ENCODE assay signal across 8 cellular contexts in the genomic region with DNA sequence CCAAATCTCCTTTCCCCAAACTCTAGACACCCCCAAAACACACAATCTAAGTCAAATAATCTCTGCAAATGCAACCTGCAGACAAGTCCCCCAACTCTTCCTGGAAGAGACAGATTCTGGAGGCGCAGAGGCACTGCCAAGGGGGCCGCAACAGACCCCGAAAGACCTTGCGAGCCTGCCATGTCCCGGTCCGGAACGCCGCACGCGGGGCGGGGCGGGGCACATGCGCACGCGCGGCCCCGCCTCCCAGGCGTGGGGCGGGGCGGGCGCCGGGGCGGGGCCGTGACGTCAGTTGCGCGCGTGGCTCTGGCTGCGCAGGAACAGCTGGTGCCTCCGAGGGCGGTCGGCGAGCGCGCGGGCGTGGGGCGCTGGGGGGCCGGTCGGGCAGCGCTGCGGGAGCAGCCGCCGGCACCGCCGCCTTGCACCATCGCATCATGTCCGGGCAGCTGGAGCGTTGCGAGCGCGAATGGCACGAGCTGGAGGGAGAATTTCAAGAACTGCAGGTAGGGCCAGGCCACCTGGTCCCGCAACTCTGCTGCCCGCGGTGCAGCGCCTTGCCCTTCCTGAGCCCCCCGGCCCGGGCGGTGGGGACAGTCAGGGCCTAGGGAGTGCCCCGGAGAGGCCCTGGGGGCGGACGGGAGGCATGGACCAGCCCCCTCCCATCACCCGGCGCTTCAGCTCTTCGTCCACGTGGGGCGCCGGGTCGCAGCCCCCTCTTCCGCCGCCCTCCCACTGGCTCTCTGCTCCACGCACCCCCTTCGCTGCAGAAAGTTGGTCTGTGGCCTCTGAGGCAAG. TPM values are rescaled to one million over a fixed set of nuclear protein-coding genes. Genes with fewer than 3 reads are reported as not detected.
A peak's percentile ranks its signal among the peaks of the same experiment; 100 is the strongest.
DNase-seq lines count a peak whose midpoint lies in the region; ATAC-seq lines count a peak whose summit lies in the region.

TMEM120B (plus strand) TSS at position 291 of the 795 bp plus-strand sequence; CDS start at position 435, 144 bp downstream.

- peak; percentile 84 for ATAC-seq in HG02798 (IDR thresholded peaks at IDR 0.05; ENCODE audit: poor library complexity, unreplicated experiment)

- peak; percentile 61 for DNase-seq in NK-92 treated with Interleukin-12 subunit alpha and Interleukin-12 subunit beta, amount 100 ng/mL, for 24 hours (lab: John Stamatoyannopoulos, UW)
- DNase-seq in NK-92 (lab: John Stamatoyannopoulos, UW; ENCODE audit: unreplicated experiment) (no peak), NCI-H1694 (lab: John Stamatoyannopoulos, UW) (peak; percentile 7), cerebellum (ENCODE audit: low spot score) (peak; percentile 95), kidney tubule cell (ENCODE audit: low spot score) (peak; percentile 82)
- DNase-seq in activated CD4-positive, alpha-beta T cell treated with anti-CD3 and anti-CD28 coated beads for 1 hour = peak; percentile 82
- peak; percentile 78 to 81 for DNase-seq in stimulated activated CD4-positive, alpha-beta T cell treated with anti-CD3 and anti-CD28 coated beads, Interleukin-1b, Interleukin-23, amount 100 ng/mL, for 4 hours (ENCODE audit: low read depth in 2 of 2)

RNA-seq across cellular contexts. Expression of gene TMEM120B, which starts in this region (rescaled TPM):
- total RNA-seq in cerebellum = 13.8 TPM
